In genomic region chr2:238143239-238143951, GRCh38 we compare ENCODE assay signal across 11 cellular contexts. TPM values are rescaled to one million over a fixed set of nuclear protein-coding genes. Genes with fewer than 3 reads are reported as not detected.
DNase-seq lines count a peak whose midpoint lies in the region; ATAC-seq, FAIRE-seq and TF ChIP-seq lines count a peak whose summit lies in the region.
"Had no signal": no experiment of that assay in that cellular context is flagged by ENCODE, and none has a peak within 500 bp of the region (broad histone marks: within the 10 kb centered on the region; RNA-seq: fewer than 3 reads in every experiment).

No MANE protein-coding gene starts in this region.

- H3K27ac ChIP-seq in PC-9 (no peak overlapping the region), esophagus squamous epithelium (peak overlapping the region in 3 of 4 donors; percentile 31 to 68 (median 66))

- TF ChIP-seq CTCF in PC-9 (conservative IDR thresholded peaks at IDR 0.05) (no peak), esophagus squamous epithelium (IDR thresholded peaks at IDR 0.05) (no peak), osteocyte (IDR thresholded peaks at IDR 0.05) (no peak)

- no peaks in the 10 kb centered on the region for H3K9me3 ChIP-seq in PC-9 (ENCODE audit: insufficient read depth, low read depth)
- H3K9me3 ChIP-seq in esophagus squamous epithelium: no peaks in the 10 kb centered on the region

- H2AFZ ChIP-seq in PC-9: no peak overlapping the region

- H3K36me3 Mint-ChIP-seq in osteocyte (ENCODE audit: unreplicated experiment): no peaks in the 10 kb centered on the region

- no peak overlapping the region for H3K4me3 Mint-ChIP-seq in osteocyte (ENCODE audit: unreplicated experiment)
- H3K4me3 Mint-ChIP-seq: neural crest cell had no signal

- H3K27me3 ChIP-seq in PC-9 (ENCODE audit: insufficient read depth, low read depth) (no peaks in the 10 kb centered on the region), esophagus squamous epithelium (no peaks in the 10 kb centered on the region)

- FAIRE-seq in urothelium cell line (lab: Jason Lieb, UNC): no peak

- H3K4me1 Mint-ChIP-seq in osteocyte (ENCODE audit: unreplicated experiment): peaks cover 20% of the 10 kb centered on the region
- H3K4me1 Mint-ChIP-seq: neural crest cell had no signal

- H3K27me3 Mint-ChIP-seq in osteocyte (ENCODE audit: unreplicated experiment): no peaks in the 10 kb centered on the region

- intact Hi-C loops in PC-9 (cut with micrococcal nuclease; ENCODE audit: unreplicated experiment) (loop anchor here (2.0 to 10.0 kb wide), 2 partner anchors 101 to 279 kb away; partner anchors contain the start of gene HES6), esophagus squamous epithelium (cut with DNase I) (no loop called here)

- no peaks in the 10 kb centered on the region for H3K79me2 ChIP-seq in PC-9 (ENCODE audit: low read depth)

- H3K36me3 ChIP-seq in PC-9 (ENCODE audit: low read depth) (no peaks in the 10 kb centered on the region), esophagus squamous epithelium (no peaks in the 10 kb centered on the region)

- TF ChIP-seq POLR2A in esophagus squamous epithelium (IDR thresholded peaks at IDR 0.05): no peak

- WGBS in esophagus squamous epithelium, 2 donors: 41 to 42% methylated on average over 8 to 16 of the region's 20 CpGs

- no peak overlapping the region for H3K27ac Mint-ChIP-seq in osteocyte (ENCODE audit: unreplicated experiment)

- H3K4me3 ChIP-seq in PC-9 (no peak overlapping the region), esophagus squamous epithelium (no peak overlapping the region)

- DNase-seq in stimulated activated CD4-positive, alpha-beta T cell treated with anti-CD3 and anti-CD28 coated beads, Interleukin-4, amount 100 ng/mL, for 1 hour: peak; percentile 35
- no peak for DNase-seq in stimulated activated CD4-positive, alpha-beta T cell treated with anti-CD3 and anti-CD28 coated beads, Interleukin-2, amount 100 ng/mL, for 24 hours
- DNase-seq in PC-9 (peak; percentile 77 to 90), esophagus squamous epithelium (lab: John Stamatoyannopoulos, UW) (no peak), urothelium cell line (ENCODE audit: low spot score) (peak; percentile 86), osteocyte (ENCODE audit: extremely low spot score, unreplicated experiment) (no peak), ureter (ENCODE audit: low spot score) (no peak)
- DNase-seq: NCI-H1694 treated with DMSO at 0.1 percent for 48 hours, T-helper 9 cell had no signal

- H3K4me1 ChIP-seq in PC-9 (replicated peaks; ENCODE audit: insufficient read depth) (peaks cover 57% of the 10 kb centered on the region), esophagus squamous epithelium (peaks cover 27 to 50% (median 39%) of the 10 kb centered on the region in 3 donors)

- peaks cover 21% of the 10 kb centered on the region for H3F3A ChIP-seq in PC-9 (ENCODE audit: insufficient read depth, low read depth)

- no peaks in the 10 kb centered on the region for H3K9me3 Mint-ChIP-seq in osteocyte (ENCODE audit: unreplicated experiment)
- H3K9me3 Mint-ChIP-seq: neural crest cell had no signal

- H3K4me2 ChIP-seq in PC-9: peak overlapping the region; percentile 69

- BruUV-seq in PC-9 (replicated peaks; lab: Mats Ljungman, UMichigan): no TSS peak

- POLR2A ChIA-PET in PC-9 (lab: Charles Lee; ENCODE audit: unreplicated experiment): interaction anchor here (0.6 kb wide), 2 partner anchors 17 to 41 kb away, joined by 3 to 4 read pairs; no protein-coding TSS in a partner anchor

- H3K9me2 ChIP-seq in PC-9 (ENCODE audit: insufficient read depth): no peaks in the 10 kb centered on the region

- ATAC-seq in HG03139 (IDR thresholded peaks at IDR 0.05; ENCODE audit: unreplicated experiment): no peak

- CTCF ChIA-PET in PC-9 (lab: Charles Lee): no interaction called here

- no peaks in the 10 kb centered on the region for H4K20me1 ChIP-seq in PC-9 (ENCODE audit: insufficient read depth)

RNA-seq across cellular contexts. Expression of gene KLHL30, which starts 4.9 kb away (rescaled TPM):
- 0.80 and 1.2 TPM in 2 replicates for total RNA-seq in PC-9 (2021)
- total RNA-seq in esophagus squamous epithelium: under 1 TPM in 3 of 4 donors, not detected in 1; 0.09 to 0.38 (median 0.18) TPM
- 1.0 and 1.2 TPM in 2 replicates for total RNA-seq in osteocyte
- total RNA-seq in ureter: 2.2 TPM

RNA-seq across cellular contexts. Expression of gene ERFE, which starts 15.4 kb away (rescaled TPM):
- 9.7 and 18.3 TPM in 2 replicates for total RNA-seq in PC-9 (2021)
- total RNA-seq in esophagus squamous epithelium: under 1 TPM in 1 of 4 donors, not detected in 3; 0.19 TPM
- 1.0 and 1.2 TPM in 2 replicates for total RNA-seq in osteocyte
- total RNA-seq in ureter: 1.8 TPM

RNA-seq across cellular contexts. Expression of gene ESPNL, which starts 43.3 kb away (rescaled TPM):
- total RNA-seq in PC-9 (2021): 1.1 and 2.2 TPM in 2 replicates
- 1 to 10 TPM in 1 of 4 donors, under 1 TPM in 2, not detected in 1; 0.04 to 1.3 (median 0.88) TPM for total RNA-seq in esophagus squamous epithelium
- total RNA-seq in osteocyte: not detected in 2 replicates
- 2.4 TPM for total RNA-seq in ureter

Comparison
In these comparisons a context has a peak if more than half of its experiments do, and no peak if none do; other contexts are left out.
1. DNase-seq: peak in stimulated activated CD4-positive, alpha-beta T cell treated with anti-CD3 and anti-CD28 coated beads, Interleukin-4, amount 100 ng/mL, for 1 hour (single experiment), PC-9 (2 of 2) and urothelium cell line (single experiment); none in stimulated activated CD4-positive, alpha-beta T cell treated with anti-CD3 and anti-CD28 coated beads, Interleukin-2, amount 100 ng/mL, for 24 hours (0 of 2), esophagus squamous epithelium (single experiment), osteocyte (single experiment) and ureter (single experiment).